Comparison of ENCODE assay signal across 7 cellular contexts in genomic region chr14:24231263-24232120, GRCh38.
DNase-seq lines count a peak whose midpoint lies in the region; ATAC-seq and FAIRE-seq lines count a peak whose summit lies in the region.

No MANE protein-coding gene starts in this region.

- H3K27ac Mint-ChIP-seq in activated naive CD4-positive, alpha-beta T cell treated with anti-CD3 and anti-CD28 coated beads, Interleukin-2, amount 10 ng/mL, durations not matched to agents 7 days and 5 days: peak overlapping the region; percentile 91
- H3K27ac Mint-ChIP-seq in stimulated activated memory B cell treated with anti-CD40 and anti-IgM and Interleukin-4, amounts not matched to agents 10 μg/mL and 1 μg/mL and 100 μg/mL, for 72 hours: peak overlapping the region; percentile 74

- no peaks in the 10 kb centered on the region for H3K27me3 ChIP-seq in iPS-15b (ENCODE audit: control insufficient read depth, insufficient read depth, low read length)

- H3K27me3 Mint-ChIP-seq in activated naive CD4-positive, alpha-beta T cell treated with anti-CD3 and anti-CD28 coated beads, Interleukin-2, amount 10 ng/mL, durations not matched to agents 7 days and 5 days: no peaks in the 10 kb centered on the region
- H3K27me3 Mint-ChIP-seq in stimulated activated memory B cell treated with anti-CD40 and anti-IgM and Interleukin-4, amounts not matched to agents 10 μg/mL and 1 μg/mL and 100 μg/mL, for 72 hours: no peaks in the 10 kb centered on the region

- peaks cover 61% of the 10 kb centered on the region for H3K4me1 Mint-ChIP-seq in activated naive CD4-positive, alpha-beta T cell treated with anti-CD3 and anti-CD28 coated beads, Interleukin-2, amount 10 ng/mL, durations not matched to agents 7 days and 5 days
- peaks cover 45% of the 10 kb centered on the region for H3K4me1 Mint-ChIP-seq in stimulated activated memory B cell treated with anti-CD40 and anti-IgM and Interleukin-4, amounts not matched to agents 10 μg/mL and 1 μg/mL and 100 μg/mL, for 72 hours

- no peaks in the 10 kb centered on the region for H3K9me3 Mint-ChIP-seq in activated naive CD4-positive, alpha-beta T cell treated with anti-CD3 and anti-CD28 coated beads, Interleukin-2, amount 10 ng/mL, durations not matched to agents 7 days and 5 days
- no peaks in the 10 kb centered on the region for H3K9me3 Mint-ChIP-seq in stimulated activated memory B cell treated with anti-CD40 and anti-IgM and Interleukin-4, amounts not matched to agents 10 μg/mL and 1 μg/mL and 100 μg/mL, for 72 hours

- H3K36me3 Mint-ChIP-seq in activated naive CD4-positive, alpha-beta T cell treated with anti-CD3 and anti-CD28 coated beads, Interleukin-2, amount 10 ng/mL, durations not matched to agents 7 days and 5 days: peaks cover 46% of the 10 kb centered on the region
- H3K36me3 Mint-ChIP-seq in stimulated activated memory B cell treated with anti-CD40 and anti-IgM and Interleukin-4, amounts not matched to agents 10 μg/mL and 1 μg/mL and 100 μg/mL, for 72 hours: peaks cover 18% of the 10 kb centered on the region

- H3K9ac ChIP-seq in iPS-15b (ENCODE audit: low read depth, low read length): peak overlapping the region; percentile 87

- no peaks in the 10 kb centered on the region for H3K9me3 ChIP-seq in iPS-15b (ENCODE audit: control insufficient read depth, insufficient read depth, low read length)

- H3K4me3 ChIP-seq in iPS-15b (ENCODE audit: low read depth, low read length): peak overlapping the region; percentile 97

- no peak for FAIRE-seq in HTR-8/SVneo (lab: Jason Lieb, UNC)

- no peaks in the 10 kb centered on the region for H3K4me1 ChIP-seq in iPS-15b (ENCODE audit: control insufficient read depth, insufficient read depth, low read length)

- peak overlapping the region; percentile 87 for H3K4me3 Mint-ChIP-seq in activated naive CD4-positive, alpha-beta T cell treated with anti-CD3 and anti-CD28 coated beads, Interleukin-2, amount 10 ng/mL, durations not matched to agents 7 days and 5 days
- H3K4me3 Mint-ChIP-seq in stimulated activated memory B cell treated with anti-CD40 and anti-IgM and Interleukin-4, amounts not matched to agents 10 μg/mL and 1 μg/mL and 100 μg/mL, for 72 hours: peak overlapping the region; percentile 84

- ATAC-seq in GM18907 (IDR thresholded peaks at IDR 0.05; ENCODE audit: unreplicated experiment) (peak; percentile 21), HG03175 (IDR thresholded peaks at IDR 0.05; ENCODE audit: unreplicated experiment) (peak; percentile 11)
- no peak for ATAC-seq in stimulated activated memory B cell treated with anti-CD40 and anti-IgM and Interleukin-4, amounts not matched to agents 10 μg/mL and 1 μg/mL and 100 μg/mL, for 72 hours

- CTCF ChIA-PET in activated naive CD4-positive, alpha-beta T cell treated with anti-CD3 and anti-CD28 coated beads, Interleukin-2, amount 10 ng/mL, durations not matched to agents 7 days and 5 days (lab: Charles Lee): interaction anchor here (0.9 to 1.3 kb wide), 3 partner anchors 10 to 66 kb away, joined by 3 to 4 read pairs (median 4); partner anchors contain the start of genes MDP1 and TINF2

- peaks cover 3% of the 10 kb centered on the region for H3K36me3 ChIP-seq in iPS-15b (ENCODE audit: control insufficient read depth, insufficient read depth, low read length)

- DNase-seq in activated naive CD4-positive, alpha-beta T cell treated with anti-CD3 and anti-CD28 coated beads, Interleukin-2, amount 10 ng/mL, durations not matched to agents 7 days and 5 days: peak; percentile 50
- no peak for DNase-seq in NCI-H524 treated with DMSO at 0.1 percent for 48 hours (lab: John Stamatoyannopoulos, UW)
- no peak for DNase-seq in HTR-8/SVneo (ENCODE audit: insufficient read length, low spot score)
